1 cellular context compared by ENCODE assay signal in the genomic region with DNA sequence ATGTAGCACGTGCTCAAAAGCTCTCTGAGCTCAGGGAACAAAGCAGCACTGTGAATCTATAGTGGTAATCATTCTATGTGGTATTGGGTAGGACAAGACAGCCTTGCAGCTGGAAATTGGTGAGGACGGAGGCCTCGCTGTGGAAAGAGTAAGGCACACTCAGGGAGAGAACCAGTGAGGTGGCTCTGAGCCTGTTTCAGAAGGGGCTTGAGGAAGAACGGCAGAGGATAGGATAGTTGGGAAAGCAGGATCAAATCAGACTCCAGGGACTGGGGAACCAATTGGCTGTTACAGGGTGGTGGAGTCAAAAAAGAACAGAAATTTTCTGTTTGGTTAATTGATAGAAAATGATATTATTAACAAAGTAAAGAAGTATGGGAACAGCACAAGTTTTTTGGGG. TPM values are rescaled to one million over a fixed set of nuclear protein-coding genes. Genes with fewer than 3 reads are reported as not detected.
"Had no signal": no experiment of that assay in that cellular context is flagged by ENCODE, and none has a peak within 500 bp of the region (broad histone marks: within the 10 kb centered on the region; RNA-seq: fewer than 3 reads in every experiment).

No MANE protein-coding gene starts in this region.

RNA-seq across cellular contexts. Expression of gene NUTM2A, which starts 55.4 kb away (rescaled TPM):
- total RNA-seq: RPMI7951 had no signal
